In genomic region chr11:115220423-115220822, GRCh38 we compare ENCODE assay signal across 18 cellular contexts.
DNase-seq lines count a peak whose midpoint lies in the region; ATAC-seq and TF ChIP-seq lines count a peak whose summit lies in the region.
"Had no signal": no experiment of that assay in that cellular context is flagged by ENCODE, and none has a peak within 500 bp of the region (broad histone marks: within the 10 kb centered on the region; RNA-seq: fewer than 3 reads in every experiment).

No MANE protein-coding gene starts in this region.

- DNase-seq in left ventricle myocardium superior (no peak), right cardiac atrium (no peak), NCI-H69 (lab: John Stamatoyannopoulos, UW) (peak; percentile 79), myocyte (ENCODE audit: low read depth) (peak; percentile 28), NCI-H510A (lab: John Stamatoyannopoulos, UW) (no peak)
- DNase-seq: Caco-2; CD4-positive, alpha-beta memory T cell; DMS 273 treated with DMSO at 0.1 percent for 48 hours; DMS79 treated with DMSO at 0.1 percent for 48 hours; NCI-H187; NCI-H510A treated with DMSO at 0.1 percent for 48 hours; SIG-M5; T-helper 1 cell had no signal

- intact Hi-C loops in left ventricle myocardium superior (cut with micrococcal nuclease), result no loop called here
- intact Hi-C loops in right cardiac atrium (cut with DNase I), result no loop called here

- H3K4me1 ChIP-seq in right cardiac atrium (ENCODE audit: control insufficient read depth, insufficient read depth, low read length), result no peaks in the 10 kb centered on the region

- no peak overlapping the region for H3K4me3 ChIP-seq in right cardiac atrium (ENCODE audit: low read length)
- H3K4me3 ChIP-seq: BLaER1 treated with 17β-estradiol and CSF1 and Interleukin-3, amounts not matched to agents 10 nM and 100 nM; GM12878 had no signal

- peak; percentile 28 for ATAC-seq in left ventricle myocardium superior
- ATAC-seq in right cardiac atrium, result no peak
- ATAC-seq in HG02885 (IDR thresholded peaks at IDR 0.05; ENCODE audit: poor library complexity, unreplicated experiment), result no peak
- no peak for ATAC-seq in SK-N-SH treated with all-trans-retinoic acid at 6 μM for 48 hours
- ATAC-seq: GM12878 had no signal

- H3K27me3 ChIP-seq in right cardiac atrium (ENCODE audit: control insufficient read depth, insufficient read depth), result no peaks in the 10 kb centered on the region
- H3K27me3 ChIP-seq: BLaER1 treated with 17β-estradiol and CSF1 and Interleukin-3, amounts not matched to agents 10 nM and 100 nM had no signal

- no peaks in the 10 kb centered on the region for H3K9me3 ChIP-seq in right cardiac atrium (ENCODE audit: control insufficient read depth, low read length)
- H3K9me3 ChIP-seq: BLaER1 treated with 17β-estradiol and CSF1 and Interleukin-3, amounts not matched to agents 10 nM and 100 nM; Caco-2 had no signal

- no peak overlapping the region for H3K27ac ChIP-seq in right cardiac atrium (ENCODE audit: low read length)
- H3K27ac ChIP-seq: BLaER1 treated with 17β-estradiol and CSF1 and Interleukin-3, amounts not matched to agents 10 nM and 100 nM; RWPE1 had no signal

- WGBS in right cardiac atrium, result 59% methylated on average over 6 of the region's 6 CpGs

TF ChIP-seq in SK-N-SH treated with all-trans-retinoic acid at 6 μM for 48 hours, 23 proteins besides CTCF, POLR2A, EP300 and RAD21:
- TF ChIP-seq SNAI2 (CRISPR knock-in tag; IDR thresholded peaks at IDR 0.05), result no peak
- TF ChIP-seq CSDC2 (CRISPR knock-in tag; IDR thresholded peaks at IDR 0.05), result no peak
- TF ChIP-seq POU6F1 (CRISPR knock-in tag; IDR thresholded peaks at IDR 0.05; ENCODE audit: borderline replicate concordance, low read depth), result no peak
- TF ChIP-seq ZNF8 (CRISPR knock-in tag; IDR thresholded peaks at IDR 0.05), result no peak
- TF ChIP-seq TCF4 (CRISPR knock-in tag; IDR thresholded peaks at IDR 0.05; ENCODE audit: borderline replicate concordance), result no peak
- no peak for TF ChIP-seq ZNF70 (CRISPR knock-in tag; IDR thresholded peaks at IDR 0.05)
- no peak for TF ChIP-seq CREB5 (CRISPR knock-in tag; IDR thresholded peaks at IDR 0.05; ENCODE audit: low read depth)
- TF ChIP-seq ISL1 (CRISPR knock-in tag; IDR thresholded peaks at IDR 0.05), result no peak
- no peak for TF ChIP-seq PATZ1 (CRISPR knock-in tag; IDR thresholded peaks at IDR 0.05; ENCODE audit: borderline replicate concordance)
- TF ChIP-seq ESRRG (CRISPR knock-in tag; IDR thresholded peaks at IDR 0.05), result no peak
- TF ChIP-seq BACH2 (CRISPR knock-in tag; IDR thresholded peaks at IDR 0.05; ENCODE audit: borderline replicate concordance), result no peak
- TF ChIP-seq OSR1 (CRISPR knock-in tag; IDR thresholded peaks at IDR 0.05), result no peak

Comparison
In these comparisons a context has a peak if more than half of its experiments do, and no peak if none do; other contexts are left out.
1. DNase-seq: peak in NCI-H69 (single experiment) and myocyte (single experiment); none in left ventricle myocardium superior (single experiment), right cardiac atrium (0 of 3) and NCI-H510A (single experiment).